Comparison of ENCODE assay signal across 1 cellular context in the genomic region with DNA sequence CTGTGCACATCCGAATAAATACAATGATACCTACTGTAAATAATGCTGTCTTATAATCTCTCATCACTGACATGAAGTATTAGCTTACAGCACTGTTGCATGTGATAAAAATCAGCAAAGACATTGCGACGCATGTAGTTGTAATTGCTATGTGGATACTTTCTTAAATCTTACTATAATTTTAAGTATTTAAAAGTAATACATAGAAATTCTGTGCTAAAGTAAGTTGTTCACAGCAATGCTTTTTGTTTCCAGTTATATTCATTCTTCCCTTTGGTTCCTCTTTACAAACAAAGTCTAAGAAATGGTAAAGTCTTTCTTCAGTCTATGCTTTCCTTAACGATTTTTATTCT.
TF ChIP-seq lines count a peak whose summit lies in the region.

No MANE protein-coding gene starts in this region.

TF ChIP-seq in A549, 52 proteins besides CTCF, POLR2A, EP300 and RAD21 (continued from another document):
- TF ChIP-seq, protein P1, sequence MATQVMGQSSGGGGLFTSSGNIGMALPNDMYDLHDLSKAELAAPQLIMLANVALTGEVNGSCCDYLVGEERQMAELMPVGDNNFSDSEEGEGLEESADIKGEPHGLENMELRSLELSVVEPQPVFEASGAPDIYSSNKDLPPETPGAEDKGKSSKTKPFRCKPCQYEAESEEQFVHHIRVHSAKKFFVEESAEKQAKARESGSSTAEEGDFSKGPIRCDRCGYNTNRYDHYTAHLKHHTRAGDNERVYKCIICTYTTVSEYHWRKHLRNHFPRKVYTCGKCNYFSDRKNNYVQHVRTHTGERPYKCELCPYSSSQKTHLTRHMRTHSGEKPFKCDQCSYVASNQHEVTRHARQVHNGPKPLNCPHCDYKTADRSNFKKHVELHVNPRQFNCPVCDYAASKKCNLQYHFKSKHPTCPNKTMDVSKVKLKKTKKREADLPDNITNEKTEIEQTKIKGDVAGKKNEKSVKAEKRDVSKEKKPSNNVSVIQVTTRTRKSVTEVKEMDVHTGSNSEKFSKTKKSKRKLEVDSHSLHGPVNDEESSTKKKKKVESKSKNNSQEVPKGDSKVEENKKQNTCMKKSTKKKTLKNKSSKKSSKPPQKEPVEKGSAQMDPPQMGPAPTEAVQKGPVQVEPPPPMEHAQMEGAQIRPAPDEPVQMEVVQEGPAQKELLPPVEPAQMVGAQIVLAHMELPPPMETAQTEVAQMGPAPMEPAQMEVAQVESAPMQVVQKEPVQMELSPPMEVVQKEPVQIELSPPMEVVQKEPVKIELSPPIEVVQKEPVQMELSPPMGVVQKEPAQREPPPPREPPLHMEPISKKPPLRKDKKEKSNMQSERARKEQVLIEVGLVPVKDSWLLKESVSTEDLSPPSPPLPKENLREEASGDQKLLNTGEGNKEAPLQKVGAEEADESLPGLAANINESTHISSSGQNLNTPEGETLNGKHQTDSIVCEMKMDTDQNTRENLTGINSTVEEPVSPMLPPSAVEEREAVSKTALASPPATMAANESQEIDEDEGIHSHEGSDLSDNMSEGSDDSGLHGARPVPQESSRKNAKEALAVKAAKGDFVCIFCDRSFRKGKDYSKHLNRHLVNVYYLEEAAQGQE (IDR thresholded peaks at IDR 0.05): no peak
